ENCODE assay signal across 8 cellular contexts in the genomic region with DNA sequence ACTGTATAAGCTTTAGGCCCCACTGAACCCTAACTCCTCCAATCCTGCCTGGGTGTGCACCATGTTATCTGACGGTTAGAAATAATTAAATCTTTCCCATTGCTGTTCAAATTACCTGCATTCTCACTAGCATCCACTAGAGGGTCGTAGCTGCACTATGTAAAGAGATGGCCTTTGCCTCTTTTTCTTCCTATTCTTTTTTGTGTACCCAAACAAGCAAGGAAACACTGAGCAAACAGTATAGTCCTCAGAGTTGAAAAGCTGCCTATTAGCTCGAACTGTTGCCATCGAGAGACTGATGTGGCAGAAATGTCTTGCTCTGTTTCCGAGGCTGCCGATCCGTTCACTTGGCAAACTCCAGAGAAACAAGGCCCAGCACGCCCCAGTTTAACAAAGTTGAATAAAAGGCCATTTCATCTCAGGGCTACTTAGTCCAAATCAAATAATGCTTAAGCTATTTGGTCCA.
DNase-seq lines count a peak whose midpoint lies in the region; ATAC-seq and TF ChIP-seq lines count a peak whose summit lies in the region.

No MANE protein-coding gene starts in this region.

- peak; percentile 52 to 74 (median 66) for TF ChIP-seq CTCF in gastroesophageal sphincter (IDR thresholded peaks at IDR 0.05)
- peak; percentile 96 for TF ChIP-seq CTCF in osteoblast (IDR thresholded peaks at IDR 0.05; ENCODE audit: extremely low read depth, low read depth, low read length)

- H3K27me3 ChIP-seq in gastroesophageal sphincter, result no peaks in the 10 kb centered on the region
- H3K27me3 ChIP-seq in osteoblast (ENCODE audit: insufficient read depth, low read length), result no peaks in the 10 kb centered on the region

- H3K4me1 ChIP-seq in gastroesophageal sphincter (no peaks in the 10 kb centered on the region), osteoblast (ENCODE audit: insufficient read depth, low read length) (no peaks in the 10 kb centered on the region)

- WGBS in gastroesophageal sphincter (ENCODE audit: low coverage in 1 of 2), 2 donors, result 20 to 49% methylated on average over 6 of the region's 8 CpGs

- no peak overlapping the region for H3K4me3 ChIP-seq in gastroesophageal sphincter
- no peak overlapping the region for H3K4me3 ChIP-seq in osteoblast (ENCODE audit: insufficient read depth, low read length)

- peaks cover 7% of the 10 kb centered on the region for H3K27me3 Mint-ChIP-seq in activated T-cell treated with anti-CD3 and anti-CD28 coated beads, Interleukin-2, amount 50 U/mL, for 4 hours (ENCODE audit: low read depth)

- DNase-seq in DMS153 (lab: John Stamatoyannopoulos, UW) (peak; percentile 17), NCI-H345 treated with DMSO at 0.1 percent for 48 hours (lab: John Stamatoyannopoulos, UW; ENCODE audit: unreplicated experiment) (peak; percentile 54), osteoblast (ENCODE audit: insufficient read length, low spot score, missing footprints) (peak; percentile 77), NCI-H524 treated with DMSO at 0.1 percent for 48 hours (lab: John Stamatoyannopoulos, UW) (no peak)
- DNase-seq in activated T-cell treated with anti-CD3 and anti-CD28 coated beads, Interleukin-2, amount 50 U/mL, for 4 hours, result peak; percentile 7

- H3K36me3 Mint-ChIP-seq in activated T-cell treated with anti-CD3 and anti-CD28 coated beads, Interleukin-2, amount 50 U/mL, for 4 hours (ENCODE audit: insufficient read depth), result no peaks in the 10 kb centered on the region

- no peaks in the 10 kb centered on the region for H3K36me3 ChIP-seq in gastroesophageal sphincter
- no peaks in the 10 kb centered on the region for H3K36me3 ChIP-seq in osteoblast (ENCODE audit: insufficient read depth, low read length)

- H3K79me2 ChIP-seq in osteoblast (ENCODE audit: insufficient read depth, low read length), result no peaks in the 10 kb centered on the region

- H3K9me3 ChIP-seq in gastroesophageal sphincter, result no peaks in the 10 kb centered on the region
- no peaks in the 10 kb centered on the region for H3K9me3 ChIP-seq in osteoblast (ENCODE audit: low read depth, low read length)

- H3K4me2 ChIP-seq in osteoblast (ENCODE audit: insufficient read depth, low read length), result peak overlapping the region; percentile 35

- H4K20me1 ChIP-seq in osteoblast (ENCODE audit: insufficient read depth, low read length), result no peaks in the 10 kb centered on the region

- TF ChIP-seq EP300 in gastroesophageal sphincter (IDR thresholded peaks at IDR 0.05), result no peak

- H2AFZ ChIP-seq in osteoblast (ENCODE audit: low read length), result peak overlapping the region; percentile 71

- no peaks in the 10 kb centered on the region for H3K4me1 Mint-ChIP-seq in activated T-cell treated with anti-CD3 and anti-CD28 coated beads, Interleukin-2, amount 50 U/mL, for 4 hours (ENCODE audit: low read depth)

- no peak overlapping the region for H3K27ac ChIP-seq in gastroesophageal sphincter
- H3K27ac ChIP-seq in osteoblast (ENCODE audit: low read depth, low read length), result no peak overlapping the region

- ATAC-seq in GM19372 (IDR thresholded peaks at IDR 0.05; ENCODE audit: low read depth, unreplicated experiment), result peak; percentile 86
- peak; percentile 98 for ATAC-seq in HG03378 (IDR thresholded peaks at IDR 0.05; ENCODE audit: unreplicated experiment)
- peak in 1 of 2 donors; percentile 40 for ATAC-seq in activated T-cell treated with anti-CD3 and anti-CD28 coated beads, Interleukin-2, amount 50 U/mL, for 4 hours
- peak; percentile 48 for ATAC-seq in gastroesophageal sphincter

- no peak for TF ChIP-seq POLR2A in gastroesophageal sphincter (IDR thresholded peaks at IDR 0.05)

- no peaks in the 10 kb centered on the region for H3K9me3 Mint-ChIP-seq in activated T-cell treated with anti-CD3 and anti-CD28 coated beads, Interleukin-2, amount 50 U/mL, for 4 hours

- H3K4me3 Mint-ChIP-seq in activated T-cell treated with anti-CD3 and anti-CD28 coated beads, Interleukin-2, amount 50 U/mL, for 4 hours, result no peak overlapping the region
